19 cellular contexts compared by ENCODE assay signal in genomic region chr20:18611492-18611891, GRCh38. TPM values are rescaled to one million over a fixed set of nuclear protein-coding genes. Genes with fewer than 3 reads are reported as not detected.
DNase-seq lines count a peak whose midpoint lies in the region; ATAC-seq, FAIRE-seq and TF ChIP-seq lines count a peak whose summit lies in the region.
"Had no signal": no experiment of that assay in that cellular context is flagged by ENCODE, and none has a peak within 500 bp of the region (broad histone marks: within the 10 kb centered on the region; RNA-seq: fewer than 3 reads in every experiment).

No MANE protein-coding gene starts in this region.

- H4K91ac ChIP-seq in H1 (replicated peaks; ENCODE audit: insufficient read length, low read length) = no peak overlapping the region

- H4K5ac ChIP-seq in H1 (ENCODE audit: insufficient read length, low read depth, low read length) (no peak overlapping the region), mesendoderm (ENCODE audit: low read length) (no peak overlapping the region)

- H2BK15ac ChIP-seq in H1 (ENCODE audit: low read length) = no peak overlapping the region
- H2BK15ac ChIP-seq in mesendoderm (replicated peaks; ENCODE audit: low read depth) = no peak overlapping the region

- no peaks in the 10 kb centered on the region for H3K23me2 ChIP-seq in H1 (ENCODE audit: low read depth, low read length)

- no peak for TF ChIP-seq EP300 in H1 (IDR thresholded peaks at IDR 0.05; ENCODE audit: borderline replicate concordance in 1 of 2, low read depth in 2 of 2, low read length in 2 of 2)

- intact Hi-C loops in dorsolateral prefrontal cortex (cut with DNase I) (no loop called here), mucosa of descending colon (cut with DNase I, micrococcal nuclease) (no loop called here)

- TF ChIP-seq RAD21 in H1 (IDR thresholded peaks at IDR 0.05 in 1 of 2, conservative IDR thresholded peaks at IDR 0.05 in 1 of 2; ENCODE audit: low read depth in 2 of 2, low read length in 2 of 2) = no peak

- H2AK5ac ChIP-seq in H1 (ENCODE audit: low read depth, low read length) = no peak overlapping the region
- no peak overlapping the region for H2AK5ac ChIP-seq in mesendoderm (ENCODE audit: low read length)

- POLR2A ChIA-PET in H1 (lab: Charles Lee; ENCODE audit: partially characterized antibody) = interaction anchor here (1.3 kb wide), 1 partner anchor 1406 kb away, joined by 3 read pairs; the partner anchor contains the start of gene NAA20

- no peak overlapping the region for H3K4me2 ChIP-seq in H1 (ENCODE audit: insufficient read depth in 1 of 2, low read depth in 2 of 2, low read length in 2 of 2)
- no peak overlapping the region for H3K4me2 ChIP-seq in mesendoderm (ENCODE audit: low read length)
- H3K4me2 ChIP-seq: PC-9 had no signal

- no peak overlapping the region for H2BK5ac ChIP-seq in H1 (ENCODE audit: low read depth, low read length)
- no peak overlapping the region for H2BK5ac ChIP-seq in mesendoderm (ENCODE audit: low read length)

- H4K8ac ChIP-seq in H1 (ENCODE audit: extremely low read depth, insufficient read depth, low read length) (no peak overlapping the region), mesendoderm (ENCODE audit: low read depth, low read length) (no peak overlapping the region)

- H3K27me3 ChIP-seq in H7 (ENCODE audit: control insufficient read depth, insufficient read depth, low read length) (no peaks in the 10 kb centered on the region), H1 (replicated peaks in 1 of 4; ENCODE audit: control insufficient read depth in 3 of 4, extremely low read depth in 1 of 4, insufficient read depth in 3 of 4, low read length in 3 of 4) (no peaks in the 10 kb centered on the region), mesendoderm (ENCODE audit: insufficient read depth, low read length, poor library complexity) (no peaks in the 10 kb centered on the region), dorsolateral prefrontal cortex (no peaks in the 10 kb centered on the region)
- H3K27me3 ChIP-seq: MG63 had no signal

- H3K79me2 ChIP-seq in H1 (ENCODE audit: control insufficient read depth in 1 of 2, insufficient read depth in 2 of 2, low read length in 2 of 2) = no peaks in the 10 kb centered on the region
- H3K79me2 ChIP-seq in mesendoderm (ENCODE audit: control insufficient read depth, insufficient read depth, low read length) = no peaks in the 10 kb centered on the region

- DNase-seq in H7 (peak; percentile 57), NCI-H2081 treated with DMSO at 0.1 percent for 48 hours (lab: John Stamatoyannopoulos, UW) (peak; percentile 28), H1 (ENCODE audit: low read depth in 1 of 2, low spot score in 2 of 2) (no peak), mesendoderm (peak; percentile 5), dorsolateral prefrontal cortex (no peak), mucosa of descending colon (no peak), coronary artery (ENCODE audit: low spot score) (no peak)
- DNase-seq: DMS79, MG63, NCI-H1105, NCI-H1930, NCI-H226, NCI-H748 treated with DMSO at 0.1 percent for 48 hours, PC-9, T-helper 1 cell had no signal

- no peak overlapping the region for H3K9ac ChIP-seq in H1 (replicated peaks in 1 of 4; ENCODE audit: extremely low read depth in 1 of 4, low read depth in 3 of 4, low read length in 3 of 4)
- no peak overlapping the region for H3K9ac ChIP-seq in mesendoderm (ENCODE audit: low read length)

- 73% methylated on average over 6 of the region's 8 CpGs; no CpG with 5 or more reads in 1 of the 2 experiments for WGBS in H1 (ENCODE audit: extremely low coverage in 1 of 2, insufficient coverage in 1 of 2, insufficient read length in 1 of 2, insufficient replicate concordance in 2 of 2, low coverage in 1 of 2, low lambda C conversion rate in 2 of 2, missing lambda C conversion rate in 1 of 2), 2 experiments
- no CpG with 5 or more reads among the region's 8 CpGs for WGBS in mesendoderm (ENCODE audit: extremely low coverage, insufficient coverage, low lambda C conversion rate)

- H3K4me3 ChIP-seq in H7 (ENCODE audit: insufficient read depth, low read depth, low read length) (no peak overlapping the region), H1 (ENCODE audit: extremely low read depth in 1 of 4, insufficient read depth in 2 of 4, low read depth in 3 of 4, low read length in 4 of 4) (no peak overlapping the region), mesendoderm (ENCODE audit: low read length) (no peak overlapping the region), dorsolateral prefrontal cortex (no peak overlapping the region), mucosa of descending colon (no peak overlapping the region), coronary artery (no peak overlapping the region)
- H3K4me3 ChIP-seq: MG63, PC-9 had no signal

- no peak for FAIRE-seq in H1 (lab: Jason Lieb, UNC)
- FAIRE-seq: G401.6, GM12891, GM19239 had no signal

- H2BK120ac ChIP-seq in H1 (replicated peaks; ENCODE audit: low read depth, low read length) (no peak overlapping the region), mesendoderm (ENCODE audit: low read depth, low read length) (no peak overlapping the region)

- no peak overlapping the region for H2AFZ ChIP-seq in H1 (ENCODE audit: low read length)
- H2AFZ ChIP-seq: PC-9 had no signal

- ATAC-seq in mucosa of descending colon = no peak

- H2BK20ac ChIP-seq in H1 (ENCODE audit: low read length) = no peak overlapping the region

- TF ChIP-seq POLR2A in H1 (IDR thresholded peaks at IDR 0.05; ENCODE audit: control extremely low read depth in 1 of 2, low read depth in 2 of 2, low read length in 2 of 2) = no peak

- H3K18ac ChIP-seq in H1 (ENCODE audit: extremely low read depth, low read length) = no peak overlapping the region
- no peak overlapping the region for H3K18ac ChIP-seq in mesendoderm (ENCODE audit: low read length)

- no peak overlapping the region for H3K14ac ChIP-seq in H1 (ENCODE audit: insufficient read length)

- H3K4me1 ChIP-seq in H1 (replicated peaks in 1 of 4; ENCODE audit: control insufficient read depth in 3 of 4, insufficient read depth in 4 of 4, low read length in 3 of 4) (peaks cover 0 to 1% (median 0%) of the 10 kb centered on the region in 4 experiments; a peak in 2 of 7 replicates), mesendoderm (ENCODE audit: control insufficient read depth, low read depth, low read length) (no peaks in the 10 kb centered on the region), mucosa of descending colon (ENCODE audit: low read depth) (no peaks in the 10 kb centered on the region)

- TF ChIP-seq CTCF in H1 (IDR thresholded peaks at IDR 0.05; ENCODE audit: control extremely low read depth in 1 of 3, insufficient read depth in 1 of 3, low read depth in 1 of 3, low read length in 3 of 3) (no peak), dorsolateral prefrontal cortex (IDR thresholded peaks at IDR 0.05 in 54 of 56, conservative IDR thresholded peaks at IDR 0.05 in 2 of 56; ENCODE audit: low read depth in 1 of 56, partially characterized antibody in 56 of 56) (no peak), mucosa of descending colon (IDR thresholded peaks at IDR 0.05) (no peak), coronary artery (IDR thresholded peaks at IDR 0.05) (no peak)

- H3K36me3 ChIP-seq in H7 (replicated peaks; ENCODE audit: control insufficient read depth, insufficient read depth, low read length) (no peaks in the 10 kb centered on the region), H1 (ENCODE audit: control insufficient read depth in 2 of 4, insufficient read depth in 4 of 4, low read length in 3 of 4) (no peaks in the 10 kb centered on the region), mesendoderm (ENCODE audit: control insufficient read depth, insufficient read depth, low read length) (no peaks in the 10 kb centered on the region), mucosa of descending colon (ENCODE audit: low read depth) (no peaks in the 10 kb centered on the region)
- H3K36me3 ChIP-seq: MG63 had no signal

- H3K4ac ChIP-seq in H1 (replicated peaks; ENCODE audit: insufficient read length, low read depth, low read length) (no peak overlapping the region), mesendoderm (ENCODE audit: low read depth, low read length) (no peak overlapping the region)

- H3K9me3 ChIP-seq in H1 (ENCODE audit: insufficient read depth in 2 of 2, low read depth in 1 of 2, low read length in 1 of 2) (no peaks in the 10 kb centered on the region), mucosa of descending colon (no peaks in the 10 kb centered on the region)
- H3K9me3 ChIP-seq: MG63 had no signal

- no peaks in the 10 kb centered on the region for H3K79me1 ChIP-seq in H1 (ENCODE audit: low read depth, low read length)
- no peaks in the 10 kb centered on the region for H3K79me1 ChIP-seq in mesendoderm (ENCODE audit: low read length)

- no peak overlapping the region for H3K27ac ChIP-seq in H1 (ENCODE audit: low read depth, low read length)
- H3K27ac ChIP-seq in mesendoderm (ENCODE audit: low read depth, low read length) = no peak overlapping the region
- peak overlapping the region in 1 of 59 donors; percentile 31 for H3K27ac ChIP-seq in dorsolateral prefrontal cortex
- no peak overlapping the region for H3K27ac ChIP-seq in coronary artery
- H3K27ac ChIP-seq: C4-2B, PC-9 had no signal

- no peak overlapping the region for H3K23ac ChIP-seq in H1 (ENCODE audit: insufficient read length)
- H3K23ac ChIP-seq in mesendoderm (ENCODE audit: low read length) = no peak overlapping the region

- no peak overlapping the region for H2BK12ac ChIP-seq in H1 (ENCODE audit: low read depth, low read length)

- CTCF ChIA-PET in H1 (lab: Charles Lee; ENCODE audit: partially characterized antibody) = interaction anchor here (0.9 to 1.0 kb wide), 3 partner anchors 16 to 39 kb away, joined by 3 read pairs; no protein-coding TSS in a partner anchor

- H4K20me1 ChIP-seq in H1 (replicated peaks in 1 of 2; ENCODE audit: control insufficient read depth in 1 of 2, insufficient read depth in 2 of 2, low read length in 2 of 2) = no peaks in the 10 kb centered on the region

- H3K56ac ChIP-seq in H1 (replicated peaks; ENCODE audit: insufficient read length, low read depth, low read length) = no peak overlapping the region
- H3K56ac ChIP-seq in mesendoderm (ENCODE audit: low read length) = no peak overlapping the region

RNA-seq across cellular contexts. Expression of gene DTD1, which starts 23.6 kb away (rescaled TPM):
- total RNA-seq in H7 (2014; rRNA removed; shearing (Covaris generic)) = 54.2 and 54.8 TPM in 2 replicates
- total RNA-seq in H1 (2021; fragmentation: NEBNext Ultra II Directional; extraction: Animal tissue kit (Norgen Biotek cat#: 25700)) = 66.6 and 72.1 TPM in 2 replicates
- 49.7 and 57.4 TPM in 2 replicates for polyA plus RNA-seq in H1 (2011; rRNA removed)
- polyA plus RNA-seq in H1 (2011; cell fraction: cytosol; rRNA removed) = 80.0 TPM
- 33.4 TPM for polyA plus RNA-seq in H1 (2011; cell fraction: nucleus; rRNA removed)
- 77.2 to 88.5 TPM (median 79.3 TPM) in 4 replicates for polyA plus RNA-seq in H1 (2012, experiment 1 of 2)
- polyA plus RNA-seq in H1 (2012, experiment 2 of 2) = 47.0 TPM
- polyA plus RNA-seq in H1 (2013, experiment 1 of 2) = 61.8 TPM
- 65.6 TPM for polyA plus RNA-seq in H1 (2013, experiment 2 of 2)
- 24.6 and 31.0 TPM in 2 replicates for polyA minus RNA-seq in H1 (2011; rRNA and poly(A)+ RNA removed)
- polyA minus RNA-seq in H1 (2011; cell fraction: cytosol; rRNA and poly(A)+ RNA removed) = 20.8 TPM
- 25.4 TPM for polyA minus RNA-seq in H1 (2011; cell fraction: nucleus; rRNA and poly(A)+ RNA removed)
- 57.5 TPM for polyA plus RNA-seq in mesendoderm (2013, experiment 1 of 2)
- 61.9 TPM for polyA plus RNA-seq in mesendoderm (2013, experiment 2 of 2)
- 10 to 100 TPM; 17.6 to 55.0 (median 34.0) TPM for total RNA-seq in dorsolateral prefrontal cortex
- total RNA-seq in mucosa of descending colon = 10 to 100 TPM; 10.9 to 18.1 (median 14.1) TPM

RNA-seq across cellular contexts. Expression of gene SMIM26, which starts 44.3 kb away (rescaled TPM):
- total RNA-seq in H7 (2014; rRNA removed; shearing (Covaris generic)) = 89.1 and 91.7 TPM in 2 replicates
- total RNA-seq in H1 (2021; fragmentation: NEBNext Ultra II Directional; extraction: Animal tissue kit (Norgen Biotek cat#: 25700)) = 69.8 and 73.0 TPM in 2 replicates
- 73.0 and 95.0 TPM in 2 replicates for polyA plus RNA-seq in H1 (2011; rRNA removed)
- polyA plus RNA-seq in H1 (2011; cell fraction: cytosol; rRNA removed) = 113 TPM
- polyA plus RNA-seq in H1 (2011; cell fraction: nucleus; rRNA removed) = 36.4 TPM
- 75.3 to 120 TPM (median 88.6 TPM) in 4 replicates for polyA plus RNA-seq in H1 (2012, experiment 1 of 2)
- polyA plus RNA-seq in H1 (2012, experiment 2 of 2) = 266 TPM
- polyA plus RNA-seq in H1 (2013, experiment 1 of 2) = 165 TPM
- polyA plus RNA-seq in H1 (2013, experiment 2 of 2) = 188 TPM
- polyA minus RNA-seq in H1 (2011; rRNA and poly(A)+ RNA removed) = 27.4 and 39.1 TPM in 2 replicates
- polyA minus RNA-seq in H1 (2011; cell fraction: cytosol; rRNA and poly(A)+ RNA removed) = 21.1 TPM
- 55.8 TPM for polyA minus RNA-seq in H1 (2011; cell fraction: nucleus; rRNA and poly(A)+ RNA removed)
- polyA plus RNA-seq in mesendoderm (2013, experiment 1 of 2) = 171 TPM
- 169 TPM for polyA plus RNA-seq in mesendoderm (2013, experiment 2 of 2)
- total RNA-seq in dorsolateral prefrontal cortex = 10 to 100 TPM; 26.9 to 78.9 (median 54.7) TPM
- 10 to 100 TPM; 55.7 to 70.1 (median 59.2) TPM for total RNA-seq in mucosa of descending colon

Comparison
In these comparisons a context has a peak if more than half of its experiments do, and no peak if none do; other contexts are left out.
1. DNase-seq: peak in H7 (single experiment), NCI-H2081 treated with DMSO at 0.1 percent for 48 hours (single experiment) and mesendoderm (single experiment); none in H1 (0 of 2), dorsolateral prefrontal cortex (0 of 10), mucosa of descending colon (0 of 3) and coronary artery (single experiment).